Comparison of ENCODE assay signal across 11 cellular contexts in the genomic region with DNA sequence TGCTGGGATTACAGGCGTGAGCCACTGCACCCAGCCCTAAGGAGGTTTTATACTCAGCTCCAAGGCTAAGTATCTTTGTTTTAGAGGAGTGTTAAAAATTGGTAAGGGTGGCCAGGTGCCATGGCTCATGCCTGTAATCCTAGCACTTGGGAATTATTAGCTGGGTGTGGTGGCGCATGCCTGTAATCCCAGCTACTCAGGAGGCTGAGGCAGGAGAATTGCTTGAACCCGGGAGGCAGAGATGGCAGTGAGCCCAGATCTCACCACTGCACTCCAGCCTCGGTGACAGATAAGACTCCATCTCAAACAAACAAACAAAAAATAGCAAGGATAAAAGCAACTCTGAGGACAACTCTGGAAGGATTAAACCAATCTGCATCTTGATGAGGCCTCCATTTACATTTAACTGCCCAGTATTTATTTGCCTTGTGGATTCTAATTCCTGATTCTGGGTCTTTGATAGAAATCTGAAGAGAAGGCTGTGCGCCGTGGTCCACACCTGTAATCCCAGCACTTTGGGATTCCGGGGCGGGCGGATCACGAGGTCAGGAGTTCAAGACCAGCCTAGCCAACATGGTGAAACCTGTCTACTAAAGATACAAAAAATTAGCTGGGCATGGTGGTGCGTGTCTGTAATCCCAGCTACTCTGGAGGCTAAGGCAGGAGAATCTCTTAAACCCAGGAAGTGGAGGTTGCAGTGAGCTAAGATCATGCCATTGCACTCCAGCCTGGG. TPM values are rescaled to one million over a fixed set of nuclear protein-coding genes. Genes with fewer than 3 reads are reported as not detected.
DNase-seq lines count a peak whose midpoint lies in the region; ATAC-seq, FAIRE-seq and TF ChIP-seq lines count a peak whose summit lies in the region.
"Not testable (repeated sequence)": the region's sequence is repeated elsewhere in the genome, so short reads cannot be mapped to it uniquely, and the experiment has no call there.
"Had no signal": no experiment of that assay in that cellular context is flagged by ENCODE, and none has a peak within 500 bp of the region (broad histone marks: within the 10 kb centered on the region; RNA-seq: fewer than 3 reads in every experiment).

No MANE protein-coding gene starts in this region.

- H3K9me3 ChIP-seq in A549; HEK293 (ENCODE audit: control insufficient read depth, insufficient read depth, low read depth, low read length); astrocyte (ENCODE audit: insufficient read depth, low read depth, low read length); small intestine (ENCODE audit: control insufficient read depth, low read depth): not testable (repeated sequence)

- not testable (repeated sequence) for H3K27me3 Mint-ChIP-seq in activated CD8-positive, alpha-beta T cell treated with anti-CD3 and anti-CD28 coated beads for 36 hours; astrocyte (ENCODE audit: low read depth, unreplicated experiment)

- not testable (repeated sequence) for DNase-seq in A549 (ENCODE audit: low read depth in 1 of 2, low spot score in 1 of 2); activated CD8-positive, alpha-beta T cell treated with anti-CD3 and anti-CD28 coated beads for 36 hours; astrocyte (ENCODE audit: low read depth)
- peak in 1 of 2 donors; percentile 38 for DNase-seq in left colon
- DNase-seq in small intestine = peak; percentile 59

- H3K9ac ChIP-seq in astrocyte (ENCODE audit: low read length) = not testable (repeated sequence)

- not testable (repeated sequence) for H2AFZ ChIP-seq in astrocyte (ENCODE audit: low read depth, low read length)

- POLR2A ChIA-PET in A549 (lab: Yijun Ruan, JAX); HEK293 (lab: Yijun Ruan, JAX): not testable (repeated sequence)
- POLR2A ChIA-PET in activated CD8-positive, alpha-beta T cell treated with anti-CD3 and anti-CD28 coated beads for 36 hours (lab: Charles Lee) = interaction anchor here (0.6 to 1.0 kb wide), 2 partner anchors 121 to 1042 kb away, joined by 3 to 4 read pairs; no protein-coding TSS in a partner anchor

- WGBS in A549 (ENCODE audit: missing lambda C conversion rate) = 88% methylated on average over 11 of the region's 11 CpGs
- 56 to 79% (median 65%) methylated on average over 11 of the region's 11 CpGs for WGBS in small intestine, 3 donors

- not testable (repeated sequence) for ATAC-seq in A549; activated CD8-positive, alpha-beta T cell treated with anti-CD3 and anti-CD28 coated beads for 36 hours
- peak; percentile 10 for ATAC-seq in left colon

- H3K4me1 ChIP-seq in A549 = peaks cover 26% of the 10 kb centered on the region
- not testable (repeated sequence) for H3K4me1 ChIP-seq in HEK293 (ENCODE audit: control insufficient read depth, insufficient read depth, low read length); astrocyte (ENCODE audit: insufficient read depth, low read length); small intestine (ENCODE audit: control insufficient read depth in 2 of 2, insufficient read depth in 1 of 2, low read depth in 1 of 2, low read length in 1 of 2)

- FAIRE-seq in A549 (lab: Jason Lieb, UNC); astrocyte (lab: Jason Lieb, UNC); small intestine (lab: Jason Lieb, UNC): not testable (repeated sequence)

- H3K27ac ChIP-seq in A549; HEK293 (ENCODE audit: extremely low read depth, low read depth, low read length); astrocyte (ENCODE audit: low read depth, low read length): not testable (repeated sequence)
- peak overlapping the region in 1 of 2 donors; percentile 62 for H3K27ac ChIP-seq in small intestine (ENCODE audit: low read depth in 1 of 2, low read length in 1 of 2)

- peaks cover 22 to 43% of the 10 kb centered on the region in 2 experiments; a peak in 2 of 3 replicates for H3K36me3 ChIP-seq in HEK293 (ENCODE audit: control insufficient read depth in 2 of 2, insufficient read depth in 1 of 2, low read length in 2 of 2)
- H3K36me3 ChIP-seq in astrocyte (ENCODE audit: insufficient read depth, low read length) = peaks cover 14% of the 10 kb centered on the region
- H3K36me3 ChIP-seq in small intestine (ENCODE audit: control insufficient read depth in 2 of 2, insufficient read depth in 2 of 2, low read length in 2 of 2) = not testable (repeated sequence)

- peaks cover 30% of the 10 kb centered on the region for H3K4me1 Mint-ChIP-seq in activated CD8-positive, alpha-beta T cell treated with anti-CD3 and anti-CD28 coated beads for 36 hours (ENCODE audit: low read depth)
- peaks cover 18% of the 10 kb centered on the region for H3K4me1 Mint-ChIP-seq in astrocyte (ENCODE audit: low read depth, unreplicated experiment)

- 0 out of 3 replicates have a peak overlapping the region, but pooled peaks have one; percentile 89 for H3K4me2 ChIP-seq in A549
- H3K4me2 ChIP-seq in astrocyte (ENCODE audit: low read length) = not testable (repeated sequence)

- H3K9me3 Mint-ChIP-seq in activated CD8-positive, alpha-beta T cell treated with anti-CD3 and anti-CD28 coated beads for 36 hours; astrocyte (ENCODE audit: unreplicated experiment): not testable (repeated sequence)

- peak overlapping the region; percentile 7 for H3K4me3 Mint-ChIP-seq in activated CD8-positive, alpha-beta T cell treated with anti-CD3 and anti-CD28 coated beads for 36 hours
- H3K4me3 Mint-ChIP-seq in astrocyte (ENCODE audit: unreplicated experiment) = peak overlapping the region; percentile 60

- CTCF ChIA-PET in A549 (lab: Yijun Ruan, JAX) (interaction anchor here (0.7 to 4.6 kb wide), 4 partner anchors 24 to 63 kb away, joined by 3 to 25 read pairs (median 3); a partner anchor contains a TSS), HEK293 (lab: Yijun Ruan, JAX) (interaction anchor here (0.6 to 1.1 kb wide), 3 partner anchors 92 to 300 kb away, joined by 3 to 5 read pairs (median 3); no protein-coding TSS in a partner anchor)
- CTCF ChIA-PET in activated CD8-positive, alpha-beta T cell treated with anti-CD3 and anti-CD28 coated beads for 36 hours (lab: Charles Lee) = interaction anchor here (1.9 kb wide), 1 partner anchor 32 kb away, joined by 6 read pairs; no protein-coding TSS in a partner anchor

- H3K36me3 Mint-ChIP-seq in activated CD8-positive, alpha-beta T cell treated with anti-CD3 and anti-CD28 coated beads for 36 hours (ENCODE audit: low read depth) = peaks cover 46% of the 10 kb centered on the region
- H3K36me3 Mint-ChIP-seq in astrocyte (ENCODE audit: low read depth, unreplicated experiment) = peaks cover 24% of the 10 kb centered on the region

- not testable (repeated sequence) for H3K27me3 ChIP-seq in astrocyte (ENCODE audit: insufficient read depth, low read length); small intestine (ENCODE audit: control insufficient read depth in 2 of 2, insufficient read depth in 2 of 2, low read length in 2 of 2)

- intact Hi-C loops in activated CD8-positive, alpha-beta T cell treated with anti-CD3 and anti-CD28 coated beads for 36 hours (cut with micrococcal nuclease); left colon (cut with DNase I, micrococcal nuclease): not testable (repeated sequence)

- H3K27ac Mint-ChIP-seq in activated CD8-positive, alpha-beta T cell treated with anti-CD3 and anti-CD28 coated beads for 36 hours = peak overlapping the region; percentile 55
- peak overlapping the region; percentile 34 for H3K27ac Mint-ChIP-seq in astrocyte (ENCODE audit: unreplicated experiment)

- TF ChIP-seq EP300 in A549 (IDR thresholded peaks at IDR 0.05) = not testable (repeated sequence)

- not testable (repeated sequence) for TF ChIP-seq RAD21 in A549 (conservative IDR thresholded peaks at IDR 0.05 in 1 of 2, IDR thresholded peaks at IDR 0.05 in 1 of 2)

- not testable (repeated sequence) for H3K4me3 ChIP-seq in A549; HEK293 (ENCODE audit: low read depth, low read length); astrocyte (ENCODE audit: insufficient read depth, low read depth, low read length)
- H3K4me3 ChIP-seq in small intestine (ENCODE audit: low read depth in 1 of 2, low read length in 2 of 2) = peak overlapping the region in 1 of 2 donors; percentile 35

- peaks cover 27% of the 10 kb centered on the region for H3K79me2 ChIP-seq in astrocyte (ENCODE audit: insufficient read depth, low read length)

- not testable (repeated sequence) for TF ChIP-seq CTCF in A549 (IDR thresholded peaks at IDR 0.05); HEK293 (tag by site-specific recombination; IDR thresholded peaks at IDR 0.05); activated CD8-positive, alpha-beta T cell treated with anti-CD3 and anti-CD28 coated beads for 36 hours (IDR thresholded peaks at IDR 0.05); astrocyte (IDR thresholded peaks at IDR 0.05; ENCODE audit: insufficient read depth, low read depth, low read length)

- not testable (repeated sequence) for TF ChIP-seq POLR2A in A549 (IDR thresholded peaks at IDR 0.05; ENCODE audit: low read length)

- peaks cover 19% of the 10 kb centered on the region for H4K20me1 ChIP-seq in astrocyte (ENCODE audit: insufficient read depth, low read length)

RNA-seq across cellular contexts. Expression of a gene that starts 3.2 kb away (rescaled TPM):
- polyA plus RNA-seq in A549 (2011; rRNA removed) = 203 and 257 TPM in 2 replicates
- polyA plus RNA-seq in A549 (2012; cell fraction: cytosol; rRNA removed) = 214 and 245 TPM in 2 replicates
- polyA plus RNA-seq in A549 (2012; cell fraction: nucleus; rRNA removed) = 99.6 and 118 TPM in 2 replicates
- polyA plus RNA-seq in A549 (2017; fragmentation: RNase III; extraction: RNeasy Plus Mini Kit Qiagen cat#74134 plus additional on column Dnase treatment) = 210 to 248 TPM (median 221 TPM) in 3 replicates
- 200 and 213 TPM in 2 replicates for polyA minus RNA-seq in A549 (2011; rRNA and poly(A)+ RNA removed)
- total RNA-seq in activated CD8-positive, alpha-beta T cell treated with anti-CD3 and anti-CD28 coated beads for 36 hours = 100 to 1,000 TPM; 167 to 187 TPM
- total RNA-seq in astrocyte = 159 and 190 TPM in 2 replicates
- total RNA-seq in left colon = 100 to 1,000 TPM; 447 to 662 TPM
- 1,000 to 10,000 TPM in 1 of 3 donors, 100 to 1,000 TPM in 2; 507 to 1,038 (median 901) TPM for polyA plus RNA-seq in small intestine

RNA-seq across cellular contexts. Expression of a gene that starts 7.1 kb away (rescaled TPM):
- polyA plus RNA-seq in A549 (2011; rRNA removed) (367 and 604 TPM in 2 replicates), A549 (2017; fragmentation: RNase III; extraction: RNeasy Plus Mini Kit Qiagen cat#74134 plus additional on column Dnase treatment) (546 to 553 TPM (median 551 TPM) in 3 replicates), small intestine (100 to 1,000 TPM; 446 to 528 (median 459) TPM)
- 705 and 750 TPM in 2 replicates for polyA plus RNA-seq in A549 (2012; cell fraction: cytosol; rRNA removed)
- polyA plus RNA-seq in A549 (2012; cell fraction: nucleus; rRNA removed) = 500 and 631 TPM in 2 replicates
- polyA minus RNA-seq in A549 (2011; rRNA and poly(A)+ RNA removed) = 1,540 and 1,566 TPM in 2 replicates
- total RNA-seq in activated CD8-positive, alpha-beta T cell treated with anti-CD3 and anti-CD28 coated beads for 36 hours = 100 to 1,000 TPM; 958 to 973 TPM
- total RNA-seq in astrocyte (708 and 733 TPM in 2 replicates), left colon (100 to 1,000 TPM; 586 to 592 TPM)

RNA-seq across cellular contexts. Expression of a gene that starts 21.1 kb away (rescaled TPM):
- polyA plus RNA-seq in A549 (2011; rRNA removed) = 0.12 and 0.16 TPM in 2 replicates
- 0.67 and 0.80 TPM in 2 replicates for polyA plus RNA-seq in A549 (2012; cell fraction: cytosol; rRNA removed)
- 0.84 and 1.1 TPM in 2 replicates for polyA plus RNA-seq in A549 (2012; cell fraction: nucleus; rRNA removed)
- 0.13 to 0.22 TPM (median 0.18 TPM) in 3 replicates for polyA plus RNA-seq in A549 (2017; fragmentation: RNase III; extraction: RNeasy Plus Mini Kit Qiagen cat#74134 plus additional on column Dnase treatment)
- 0.49 and 0.62 TPM in 2 replicates for polyA minus RNA-seq in A549 (2011; rRNA and poly(A)+ RNA removed)
- total RNA-seq in activated CD8-positive, alpha-beta T cell treated with anti-CD3 and anti-CD28 coated beads for 36 hours = not detected
- total RNA-seq in astrocyte = not detected in 2 replicates
- not detected for total RNA-seq in left colon
- polyA plus RNA-seq in small intestine = under 1 TPM in 2 of 3 donors, not detected in 1; 0.04 to 0.81 TPM
- total RNA-seq: A172; activated CD4-positive, alpha-beta memory T cell treated with anti-CD3 and anti-CD28 coated beads, Interleukin-2, amount 10 ng/mL, durations not matched to agents 7 days and 5 days; endothelial cell of umbilical vein; smooth muscle cell; T-helper 2 cell treated with Interferon-gamma antibody and Interleukin-4, amounts not matched to agents 100 ng/mL and 5 ng/mL, for 36 hours had no signal
- polyA plus RNA-seq: endothelial cell of umbilical vein had no signal

RNA-seq across cellular contexts. Expression of a gene that starts 54.5 kb away (rescaled TPM):
- polyA plus RNA-seq in A549 (2011; rRNA removed) = 21.9 and 30.6 TPM in 2 replicates
- polyA plus RNA-seq in A549 (2012; cell fraction: cytosol; rRNA removed) = 20.1 and 23.0 TPM in 2 replicates
- 110 and 113 TPM in 2 replicates for polyA plus RNA-seq in A549 (2012; cell fraction: nucleus; rRNA removed)
- polyA plus RNA-seq in A549 (2017; fragmentation: RNase III; extraction: RNeasy Plus Mini Kit Qiagen cat#74134 plus additional on column Dnase treatment) = 14.0 to 18.7 TPM (median 16.1 TPM) in 3 replicates
- 29.2 and 40.6 TPM in 2 replicates for polyA minus RNA-seq in A549 (2011; rRNA and poly(A)+ RNA removed)
- 10 to 100 TPM in 1 of 2 experiments, 1 to 10 TPM in 1; 8.2 to 10.0 TPM for total RNA-seq in activated CD8-positive, alpha-beta T cell treated with anti-CD3 and anti-CD28 coated beads for 36 hours
- total RNA-seq in astrocyte = 11.1 and 13.1 TPM in 2 replicates
- total RNA-seq in left colon = 1 to 10 TPM; 3.2 to 6.8 TPM
- 1 to 10 TPM in 2 of 3 donors, under 1 TPM in 1; 0.67 to 7.0 (median 1.6) TPM for polyA plus RNA-seq in small intestine

RNA-seq across cellular contexts. Expression of a gene that starts 56.3 kb away (rescaled TPM):
- polyA plus RNA-seq in A549 (2011; rRNA removed) = 41.5 and 51.2 TPM in 2 replicates
- polyA plus RNA-seq in A549 (2012; cell fraction: cytosol; rRNA removed) = 91.9 and 106 TPM in 2 replicates
- polyA plus RNA-seq in A549 (2012; cell fraction: nucleus; rRNA removed) = 170 and 176 TPM in 2 replicates
- polyA plus RNA-seq in A549 (2017; fragmentation: RNase III; extraction: RNeasy Plus Mini Kit Qiagen cat#74134 plus additional on column Dnase treatment) = 43.7 to 50.4 TPM (median 49.9 TPM) in 3 replicates
- polyA minus RNA-seq in A549 (2011; rRNA and poly(A)+ RNA removed) = 39.4 and 49.2 TPM in 2 replicates
- 10 to 100 TPM; 32.0 to 33.3 TPM for total RNA-seq in activated CD8-positive, alpha-beta T cell treated with anti-CD3 and anti-CD28 coated beads for 36 hours
- 40.4 and 51.1 TPM in 2 replicates for total RNA-seq in astrocyte
- total RNA-seq in left colon = 10 to 100 TPM; 21.3 to 22.3 TPM
- 10 to 100 TPM; 18.9 to 31.0 (median 23.5) TPM for polyA plus RNA-seq in small intestine
